21 cellular contexts compared by ENCODE assay signal in the genomic region with DNA sequence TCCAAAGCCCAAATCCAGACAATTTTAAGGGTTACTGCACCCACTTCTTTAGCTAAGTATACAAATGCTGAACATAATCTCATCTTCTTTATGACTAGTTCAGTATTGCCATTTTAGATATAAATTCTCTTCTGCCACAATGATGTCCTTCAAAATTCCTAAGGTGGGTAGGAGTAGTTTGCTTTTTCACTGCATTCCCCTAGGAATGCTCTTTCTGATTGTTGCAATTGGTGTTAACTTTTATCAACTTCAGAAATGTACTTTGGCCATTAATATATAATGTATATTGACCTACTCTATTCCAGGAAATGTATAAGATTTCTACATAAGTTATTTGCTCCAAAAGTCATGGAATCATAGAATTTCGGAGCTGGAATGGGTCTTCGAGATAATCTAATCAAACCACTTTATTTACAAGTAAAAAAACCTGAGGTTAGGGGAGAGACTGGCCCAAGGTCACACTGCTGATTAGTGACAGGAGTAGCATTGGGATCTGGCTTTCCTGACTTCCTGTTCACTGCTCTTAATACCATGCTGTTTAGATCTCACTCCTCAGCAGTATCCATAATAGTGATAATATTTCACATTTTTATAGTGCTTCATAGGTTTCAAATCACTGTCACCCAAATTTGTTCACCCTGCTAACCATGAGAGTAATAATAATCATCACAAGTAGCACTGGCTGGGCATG.
"Had no signal": no experiment of that assay in that cellular context is flagged by ENCODE, and none has a peak within 500 bp of the region (broad histone marks: within the 10 kb centered on the region; RNA-seq: fewer than 3 reads in every experiment).

No MANE protein-coding gene starts in this region.

- H3K27me3 ChIP-seq: neutrophil, right atrium auricular region, sigmoid colon, spleen, tibial nerve, upper lobe of left lung had no signal

- ATAC-seq: left ventricle myocardium superior; lower lobe of right lung; natural killer cell; stimulated activated memory B cell treated with anti-CD40 and anti-IgM and Interleukin-4, amounts not matched to agents 10 μg/mL and 1 μg/mL and 100 μg/mL, for 72 hours; stimulated activated naive CD8-positive, alpha-beta T cell treated with anti-CD3 and anti-CD28 coated beads, Interleukin-15, Interleukin-2, amounts not matched to agents 100 U/mL and 50 U/mL, for 24 hours had no signal

- H3K27ac Mint-ChIP-seq: natural killer cell; stimulated activated memory B cell treated with anti-CD40 and anti-IgM and Interleukin-4, amounts not matched to agents 10 μg/mL and 1 μg/mL and 100 μg/mL, for 72 hours had no signal

- DNase-seq: cortex of kidney; effector CD4-positive, alpha-beta T cell; left ventricle myocardium superior; lower lobe of right lung; natural killer cell; sigmoid colon; spleen; stimulated activated CD4-positive, alpha-beta T cell treated with anti-CD3 and anti-CD28 coated beads, Interleukin-4, amount 100 ng/mL, for 4 hours; stimulated activated naive CD8-positive, alpha-beta T cell treated with anti-CD3 and anti-CD28 coated beads, Interleukin-15, Interleukin-2, amounts not matched to agents 100 U/mL and 50 U/mL, for 24 hours; substantia nigra; upper lobe of left lung had no signal

- H3K4me3 ChIP-seq: lower lobe of right lung, prostate gland, right atrium auricular region, sigmoid colon, spleen, thoracic aorta, tibial nerve, upper lobe of left lung had no signal

- H3K36me3 Mint-ChIP-seq: natural killer cell; stimulated activated memory B cell treated with anti-CD40 and anti-IgM and Interleukin-4, amounts not matched to agents 10 μg/mL and 1 μg/mL and 100 μg/mL, for 72 hours had no signal

- H3K4me1 ChIP-seq: prostate gland, sigmoid colon had no signal

- FAIRE-seq: frontal cortex, keratinocyte, urothelium cell line had no signal

- H3K36me3 ChIP-seq: lower lobe of right lung, neutrophil, prostate gland, right atrium auricular region, sigmoid colon, spleen, thoracic aorta, tibial nerve, upper lobe of left lung had no signal

- H3K4me3 Mint-ChIP-seq: natural killer cell; neural crest cell; stimulated activated memory B cell treated with anti-CD40 and anti-IgM and Interleukin-4, amounts not matched to agents 10 μg/mL and 1 μg/mL and 100 μg/mL, for 72 hours had no signal

- H3K27ac ChIP-seq: lower lobe of right lung, neutrophil, prostate gland, right atrium auricular region, sigmoid colon, spleen, thoracic aorta, tibial nerve, upper lobe of left lung had no signal

- H3K9me3 ChIP-seq: lower lobe of right lung, neutrophil, prostate gland, right atrium auricular region, sigmoid colon, thoracic aorta had no signal

- H3K4me1 Mint-ChIP-seq: natural killer cell; stimulated activated memory B cell treated with anti-CD40 and anti-IgM and Interleukin-4, amounts not matched to agents 10 μg/mL and 1 μg/mL and 100 μg/mL, for 72 hours had no signal

- H3K9me3 Mint-ChIP-seq: neural crest cell; stimulated activated memory B cell treated with anti-CD40 and anti-IgM and Interleukin-4, amounts not matched to agents 10 μg/mL and 1 μg/mL and 100 μg/mL, for 72 hours had no signal
